27 cellular contexts compared by ENCODE assay signal in the genomic region with DNA sequence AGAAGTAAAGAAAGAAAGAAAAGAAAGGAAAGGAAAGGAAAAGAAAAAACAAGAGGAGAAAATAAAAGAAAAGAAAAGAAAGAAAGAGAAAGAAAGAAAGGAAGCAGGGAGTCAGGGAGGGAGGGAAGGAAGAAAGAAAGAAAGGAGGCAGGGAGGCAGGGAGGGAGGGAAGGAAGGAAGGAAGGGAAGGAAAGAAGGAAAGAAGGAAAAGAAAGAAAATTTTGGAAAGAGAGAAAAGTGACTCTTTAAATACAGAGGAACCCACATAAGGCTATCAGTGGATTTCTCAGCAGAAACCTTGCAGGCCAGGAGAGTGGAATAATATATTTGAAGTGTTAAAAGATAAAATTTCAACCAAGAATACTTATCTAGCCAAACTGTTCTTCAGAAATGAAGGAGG.
"Had no signal": no experiment of that assay in that cellular context is flagged by ENCODE, and none has a peak within 500 bp of the region (broad histone marks: within the 10 kb centered on the region; RNA-seq: fewer than 3 reads in every experiment).

No MANE protein-coding gene starts in this region.

- H3K27ac ChIP-seq: coronary artery, epithelial cell of prostate, foreskin keratinocyte, gastroesophageal sphincter, heart left ventricle, left lung, lower lobe of right lung had no signal

- ATAC-seq: effector memory CD8-positive, alpha-beta T cell; esophagus mucosa; foreskin keratinocyte; gastroesophageal sphincter; heart left ventricle; left colon; left lung; left ventricle myocardium superior; lower lobe of right lung; mucosa of descending colon; naive thymus-derived CD8-positive, alpha-beta T cell had no signal

- H3K27me3 ChIP-seq: gastroesophageal sphincter, heart left ventricle, left lung had no signal

- DNase-seq: dermis blood vessel endothelial cell; effector CD8-positive, alpha-beta T cell; effector memory CD8-positive, alpha-beta T cell; endodermal cell; erythroblast; foreskin keratinocyte; heart left ventricle; hippocampal formation; immature natural killer cell; islet precursor cell; kidney; kidney glomerular epithelial cell; left colon; left lung; left ventricle myocardium superior; lower lobe of right lung; mesenchymal stem cell; mucosa of descending colon; naive B cell; naive thymus-derived CD8-positive, alpha-beta T cell had no signal

- H3K36me3 ChIP-seq: gastroesophageal sphincter, heart left ventricle, left lung, lower lobe of right lung had no signal

- FAIRE-seq: colon, endometrium, frontal cortex, kidney had no signal

- H3K4me1 ChIP-seq: foreskin keratinocyte, gastroesophageal sphincter, heart left ventricle, left lung, lower lobe of right lung had no signal

- H3K4me3 ChIP-seq: coronary artery, gastroesophageal sphincter, heart left ventricle, left lung, lower lobe of right lung, mucosa of descending colon had no signal
